In the genomic region with DNA sequence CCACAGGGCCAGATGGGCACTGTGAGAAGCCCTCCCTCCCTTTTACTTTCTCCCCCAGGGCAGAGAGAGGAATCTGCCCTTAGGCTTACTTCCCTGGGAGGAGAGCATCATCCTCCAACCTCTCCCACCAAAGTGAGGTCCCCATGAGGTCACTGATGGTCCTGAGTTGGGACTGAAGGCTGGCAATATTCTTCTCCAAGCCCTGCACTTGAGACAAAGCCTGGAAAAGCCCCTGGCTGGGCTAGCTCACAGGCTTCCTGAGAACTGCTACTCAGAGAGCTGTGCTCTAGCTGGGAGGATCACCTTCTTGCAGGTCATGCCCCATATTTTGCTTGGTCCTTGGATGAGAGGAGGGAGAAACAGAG, we compare ENCODE assay signal across 15 cellular contexts.
A peak's percentile ranks its signal among the peaks of the same experiment; 100 is the strongest.
DNase-seq lines count a peak whose midpoint lies in the region; ATAC-seq and TF ChIP-seq lines count a peak whose summit lies in the region.
"Had no signal": no experiment of that assay in that cellular context is flagged by ENCODE, and none has a peak within 500 bp of the region (broad histone marks: within the 10 kb centered on the region; RNA-seq: fewer than 3 reads in every experiment).

No MANE protein-coding gene starts in this region.

- H3K27me3 ChIP-seq in mucosa of stomach (ENCODE audit: control insufficient read depth, insufficient read depth, low read length) (no peaks in the 10 kb centered on the region), upper lobe of right lung (no peaks in the 10 kb centered on the region)
- H3K27me3 ChIP-seq: foreskin keratinocyte, transverse colon had no signal

- ATAC-seq in Right ventricle myocardium superior (ENCODE audit: poor library complexity): peak; percentile 1
- no peak for ATAC-seq in Right ventricle myocardium inferior
- no peak for ATAC-seq in upper lobe of right lung
- ATAC-seq in HG02973 (IDR thresholded peaks at IDR 0.05; ENCODE audit: unreplicated experiment): no peak
- ATAC-seq in naive thymus-derived CD8-positive, alpha-beta T cell: no peak
- no peak for ATAC-seq in GM21390 (IDR thresholded peaks at IDR 0.05; ENCODE audit: unreplicated experiment)

- peak overlapping the region; percentile 81 for H3K27ac ChIP-seq in upper lobe of right lung
- H3K27ac ChIP-seq: SK-N-MC had no signal

- peak overlapping the region in 1 of 10 donors; percentile 66 for H3K27ac Mint-ChIP-seq in naive thymus-derived CD8-positive, alpha-beta T cell

- POLR2A ChIA-PET in naive thymus-derived CD8-positive, alpha-beta T cell (lab: Charles Lee): interaction anchor here (0.7 to 1.8 kb wide), 5 partner anchors 12 to 94 kb away, joined by 3 to 7 read pairs (median 4); no protein-coding TSS in a partner anchor

- DNase-seq in Right ventricle myocardium superior (no peak), Right ventricle myocardium inferior (ENCODE audit: missing footprints) (no peak), dermis blood vessel endothelial cell (peak; percentile 27), upper lobe of right lung (no peak)
- no peak for DNase-seq in naive thymus-derived CD8-positive, alpha-beta T cell
- DNase-seq: activated effector memory CD4-positive, alpha-beta T cell treated with Interleukin-2 at 50 U/mL for 16 hours; effector CD4-positive, alpha-beta T cell; foreskin keratinocyte; NCI-H1048; transverse colon had no signal

- H3K9me3 Mint-ChIP-seq in naive thymus-derived CD8-positive, alpha-beta T cell: peaks cover 0 to 12% (median 2%) of the 10 kb centered on the region in 9 donors

- H3K4me1 ChIP-seq in mucosa of stomach (ENCODE audit: control insufficient read depth, insufficient read depth, low read length) (peaks cover 52% of the 10 kb centered on the region), upper lobe of right lung (peaks cover 47% of the 10 kb centered on the region)

- TF ChIP-seq CTCF in upper lobe of right lung (IDR thresholded peaks at IDR 0.05): no peak

- H3K9ac ChIP-seq in mucosa of stomach (ENCODE audit: low read length): peak overlapping the region; percentile 63

- no peaks in the 10 kb centered on the region for H3K36me3 ChIP-seq in mucosa of stomach (ENCODE audit: control insufficient read depth, insufficient read depth, low read length)
- H3K36me3 ChIP-seq in upper lobe of right lung: no peaks in the 10 kb centered on the region
- H3K36me3 ChIP-seq: prostate gland, transverse colon had no signal

- no peak overlapping the region for H3K4me3 Mint-ChIP-seq in naive thymus-derived CD8-positive, alpha-beta T cell

- H3K36me3 Mint-ChIP-seq in naive thymus-derived CD8-positive, alpha-beta T cell: peaks cover 0 to 10% (median 0%) of the 10 kb centered on the region in 3 donors

- peaks cover 10 to 30% (median 17%) of the 10 kb centered on the region in 4 donors for H3K4me1 Mint-ChIP-seq in naive thymus-derived CD8-positive, alpha-beta T cell

- intact Hi-C loops in Right ventricle myocardium superior (cut with DNase I) (no loop called here), Right ventricle myocardium inferior (cut with DNase I) (loop anchor here (1.0 to 2.0 kb wide), 3 partner anchors 17 to 110 kb away; a partner anchor contains a TSS), upper lobe of right lung (cut with DNase I) (no loop called here)

- H3K4me3 ChIP-seq in mucosa of stomach (ENCODE audit: low read length) (no peak overlapping the region), upper lobe of right lung (no peak overlapping the region)
- H3K4me3 ChIP-seq: prostate gland, SK-N-MC, transverse colon had no signal

- H3K27me3 Mint-ChIP-seq in naive thymus-derived CD8-positive, alpha-beta T cell: no peaks in the 10 kb centered on the region

- H3K9me3 ChIP-seq in mucosa of stomach (ENCODE audit: control insufficient read depth, low read length) (no peaks in the 10 kb centered on the region), upper lobe of right lung (no peaks in the 10 kb centered on the region)
- H3K9me3 ChIP-seq: prostate gland, transverse colon had no signal
